ENCODE assay signal across 1 cellular context in the genomic region with DNA sequence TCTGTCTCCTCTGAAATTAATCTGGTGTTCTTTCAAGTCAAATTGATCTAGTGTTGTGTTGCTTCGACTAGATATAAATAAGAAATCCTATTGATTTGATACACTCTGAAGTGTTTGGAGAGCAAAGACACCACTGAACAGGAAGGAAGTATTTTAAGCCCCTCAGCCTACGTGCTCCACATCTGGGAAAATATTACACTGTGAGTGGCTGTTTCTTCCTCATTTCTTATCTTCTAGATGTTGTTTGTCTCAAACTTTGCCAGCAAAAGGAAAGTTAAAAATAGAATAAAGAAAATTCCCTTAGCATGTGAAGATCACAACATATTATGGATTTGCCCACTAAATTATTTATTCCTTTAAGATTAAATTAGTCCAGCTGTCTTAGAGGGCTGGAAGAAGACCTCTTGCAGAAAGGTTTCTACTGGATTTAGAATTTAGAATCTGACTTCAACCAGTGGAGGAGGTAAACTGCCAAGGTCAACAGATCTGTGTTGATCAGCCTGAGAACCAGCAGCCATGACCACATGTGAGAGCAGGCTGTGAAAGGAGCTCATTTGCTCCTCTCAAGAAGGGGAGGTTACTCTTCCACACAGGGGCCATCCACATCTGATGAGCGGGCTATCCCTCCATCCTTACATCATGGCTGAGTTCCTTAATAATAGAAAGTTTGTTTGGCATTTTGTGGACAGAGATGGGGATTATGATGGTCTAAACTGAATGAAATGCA.
TF ChIP-seq lines count a peak whose summit lies in the region.

No MANE protein-coding gene starts in this region.

TF ChIP-seq in SK-N-SH, 30 proteins besides CTCF, POLR2A, EP300 and RAD21 (continued from another document):
- TF ChIP-seq REST (IDR thresholded peaks at IDR 0.05; ENCODE audit: low read depth, low read length), result no peak
- no peak for TF ChIP-seq USF1 (IDR thresholded peaks at IDR 0.05; ENCODE audit: borderline replicate concordance, low read depth)
- TF ChIP-seq CHD2 (IDR thresholded peaks at IDR 0.05; ENCODE audit: low read length, partially characterized antibody), result no peak
- TF ChIP-seq GATA2 (CRISPR knock-in tag; IDR thresholded peaks at IDR 0.05), result no peak
- no peak for TF ChIP-seq RFX5 (IDR thresholded peaks at IDR 0.05; ENCODE audit: low read length)
- no peak for TF ChIP-seq FOXJ3 (CRISPR knock-in tag; IDR thresholded peaks at IDR 0.05)
- TF ChIP-seq, protein P1, sequence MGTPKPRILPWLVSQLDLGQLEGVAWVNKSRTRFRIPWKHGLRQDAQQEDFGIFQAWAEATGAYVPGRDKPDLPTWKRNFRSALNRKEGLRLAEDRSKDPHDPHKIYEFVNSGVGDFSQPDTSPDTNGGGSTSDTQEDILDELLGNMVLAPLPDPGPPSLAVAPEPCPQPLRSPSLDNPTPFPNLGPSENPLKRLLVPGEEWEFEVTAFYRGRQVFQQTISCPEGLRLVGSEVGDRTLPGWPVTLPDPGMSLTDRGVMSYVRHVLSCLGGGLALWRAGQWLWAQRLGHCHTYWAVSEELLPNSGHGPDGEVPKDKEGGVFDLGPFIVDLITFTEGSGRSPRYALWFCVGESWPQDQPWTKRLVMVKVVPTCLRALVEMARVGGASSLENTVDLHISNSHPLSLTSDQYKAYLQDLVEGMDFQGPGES (IDR thresholded peaks at IDR 0.05; ENCODE audit: low read depth, low read length), result no peak
